1 cellular context compared by ENCODE assay signal in the genomic region with DNA sequence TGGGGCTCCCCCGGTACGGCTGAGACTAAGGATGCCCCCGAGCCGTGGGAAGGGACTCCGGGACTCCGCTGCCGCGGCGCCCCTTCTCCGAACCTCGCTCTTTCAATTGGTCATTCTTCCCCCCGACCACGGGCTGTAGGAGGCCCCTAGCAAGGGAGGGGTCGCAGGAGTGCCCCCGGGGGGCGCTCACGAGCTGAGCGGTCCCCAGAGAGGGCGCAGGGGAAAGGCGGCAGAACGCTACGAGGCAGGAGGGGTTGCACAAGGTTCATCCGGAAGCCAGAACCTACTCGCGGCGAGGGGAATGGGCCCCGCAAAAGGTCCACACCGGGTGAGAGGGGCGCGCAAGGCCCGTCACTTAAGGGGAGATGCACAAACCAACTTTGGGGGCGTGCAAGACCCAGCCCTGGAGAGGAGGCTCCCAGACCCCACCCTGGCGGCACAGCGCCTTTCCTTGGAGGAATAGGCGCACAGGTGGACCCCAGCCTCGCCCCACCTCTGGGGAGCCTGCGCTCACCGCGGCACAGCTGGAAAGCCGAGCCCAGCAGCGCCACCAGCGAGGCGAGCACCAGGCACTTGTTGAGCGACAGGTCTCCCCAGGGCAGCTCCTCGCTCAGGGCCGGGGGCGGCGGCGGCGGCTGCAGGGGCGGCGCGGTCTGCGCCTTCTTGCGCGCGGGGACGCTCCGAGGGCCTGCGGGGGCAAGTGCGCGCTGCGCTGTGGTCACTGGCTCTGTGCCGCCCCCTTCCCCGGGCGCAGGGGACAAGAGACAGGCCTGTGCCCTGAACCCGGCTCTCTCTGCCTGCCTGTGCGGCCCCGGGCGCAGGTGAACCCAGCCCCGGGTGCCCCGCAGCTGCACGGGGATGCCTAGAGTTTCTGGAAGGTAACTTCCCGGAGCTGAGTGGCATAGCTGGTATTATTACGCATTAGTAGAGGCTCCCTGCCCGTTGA.
TF ChIP-seq lines count a peak whose summit lies in the region.

No MANE protein-coding gene starts in this region.

TF ChIP-seq in HCT116, 20 proteins besides CTCF, POLR2A, EP300 and RAD21 (continued from another document):
- TF ChIP-seq, protein P1, sequence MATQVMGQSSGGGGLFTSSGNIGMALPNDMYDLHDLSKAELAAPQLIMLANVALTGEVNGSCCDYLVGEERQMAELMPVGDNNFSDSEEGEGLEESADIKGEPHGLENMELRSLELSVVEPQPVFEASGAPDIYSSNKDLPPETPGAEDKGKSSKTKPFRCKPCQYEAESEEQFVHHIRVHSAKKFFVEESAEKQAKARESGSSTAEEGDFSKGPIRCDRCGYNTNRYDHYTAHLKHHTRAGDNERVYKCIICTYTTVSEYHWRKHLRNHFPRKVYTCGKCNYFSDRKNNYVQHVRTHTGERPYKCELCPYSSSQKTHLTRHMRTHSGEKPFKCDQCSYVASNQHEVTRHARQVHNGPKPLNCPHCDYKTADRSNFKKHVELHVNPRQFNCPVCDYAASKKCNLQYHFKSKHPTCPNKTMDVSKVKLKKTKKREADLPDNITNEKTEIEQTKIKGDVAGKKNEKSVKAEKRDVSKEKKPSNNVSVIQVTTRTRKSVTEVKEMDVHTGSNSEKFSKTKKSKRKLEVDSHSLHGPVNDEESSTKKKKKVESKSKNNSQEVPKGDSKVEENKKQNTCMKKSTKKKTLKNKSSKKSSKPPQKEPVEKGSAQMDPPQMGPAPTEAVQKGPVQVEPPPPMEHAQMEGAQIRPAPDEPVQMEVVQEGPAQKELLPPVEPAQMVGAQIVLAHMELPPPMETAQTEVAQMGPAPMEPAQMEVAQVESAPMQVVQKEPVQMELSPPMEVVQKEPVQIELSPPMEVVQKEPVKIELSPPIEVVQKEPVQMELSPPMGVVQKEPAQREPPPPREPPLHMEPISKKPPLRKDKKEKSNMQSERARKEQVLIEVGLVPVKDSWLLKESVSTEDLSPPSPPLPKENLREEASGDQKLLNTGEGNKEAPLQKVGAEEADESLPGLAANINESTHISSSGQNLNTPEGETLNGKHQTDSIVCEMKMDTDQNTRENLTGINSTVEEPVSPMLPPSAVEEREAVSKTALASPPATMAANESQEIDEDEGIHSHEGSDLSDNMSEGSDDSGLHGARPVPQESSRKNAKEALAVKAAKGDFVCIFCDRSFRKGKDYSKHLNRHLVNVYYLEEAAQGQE (IDR thresholded peaks at IDR 0.05; ENCODE audit: low read depth): no peak
- TF ChIP-seq, protein P2, sequence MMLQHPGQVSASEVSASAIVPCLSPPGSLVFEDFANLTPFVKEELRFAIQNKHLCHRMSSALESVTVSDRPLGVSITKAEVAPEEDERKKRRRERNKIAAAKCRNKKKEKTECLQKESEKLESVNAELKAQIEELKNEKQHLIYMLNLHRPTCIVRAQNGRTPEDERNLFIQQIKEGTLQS (IDR thresholded peaks at IDR 0.05): no peak
- TF ChIP-seq ELF1 (IDR thresholded peaks at IDR 0.05; ENCODE audit: borderline replicate concordance, low read depth) (no peak), EZH2 (IDR thresholded peaks at IDR 0.05) (no peak), CEBPB (IDR thresholded peaks at IDR 0.05; ENCODE audit: low read depth) (no peak)
- TF ChIP-seq, protein P3, sequence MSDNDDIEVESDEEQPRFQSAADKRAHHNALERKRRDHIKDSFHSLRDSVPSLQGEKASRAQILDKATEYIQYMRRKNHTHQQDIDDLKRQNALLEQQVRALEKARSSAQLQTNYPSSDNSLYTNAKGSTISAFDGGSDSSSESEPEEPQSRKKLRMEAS (IDR thresholded peaks at IDR 0.05): no peak
